ENCODE assay signal across 13 cellular contexts in the genomic region with DNA sequence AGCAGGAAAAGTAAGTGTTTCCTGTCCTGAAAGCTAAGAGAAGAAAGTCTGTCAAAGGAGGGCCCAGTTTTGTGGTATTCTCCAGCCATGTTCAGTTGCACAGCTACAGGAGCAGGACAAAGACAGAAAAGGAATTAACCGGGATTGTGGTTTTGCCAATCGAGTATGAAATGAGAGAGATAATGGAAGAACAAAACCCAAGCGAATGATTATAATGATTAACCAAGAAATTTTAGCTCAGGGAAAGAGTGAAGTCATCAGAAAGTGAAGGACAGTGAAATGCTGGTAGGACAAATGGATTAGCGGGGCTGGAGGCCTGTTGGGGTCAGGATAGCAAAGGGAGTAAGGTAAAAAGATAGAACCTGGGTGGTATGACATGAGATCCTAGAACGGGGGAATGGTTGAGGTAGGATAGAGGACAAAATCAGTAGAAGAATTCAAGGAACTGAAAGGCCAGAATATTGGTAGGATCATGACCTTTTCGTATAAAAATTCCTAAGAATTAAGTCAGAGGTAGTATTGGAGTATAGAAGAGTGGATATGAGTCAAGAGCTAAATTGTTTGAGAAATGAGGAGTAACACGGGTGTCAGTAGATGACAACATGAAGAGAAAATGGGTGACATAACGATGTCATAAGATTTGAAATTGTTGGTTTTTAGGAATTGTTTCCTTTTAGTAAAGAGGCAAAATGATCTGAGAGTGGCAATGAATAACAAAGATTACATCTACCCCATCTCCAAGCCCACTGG. TPM values are rescaled to one million over a fixed set of nuclear protein-coding genes. Genes with fewer than 3 reads are reported as not detected.
DNase-seq lines count a peak whose midpoint lies in the region; ATAC-seq and TF ChIP-seq lines count a peak whose summit lies in the region.
"Had no signal": no experiment of that assay in that cellular context is flagged by ENCODE, and none has a peak within 500 bp of the region (broad histone marks: within the 10 kb centered on the region; RNA-seq: fewer than 3 reads in every experiment).

No MANE protein-coding gene starts in this region.

- no peak overlapping the region for H3K9ac ChIP-seq in HCT116 (ENCODE audit: low read length)
- H3K9ac ChIP-seq in MM.1S (ENCODE audit: low read length), result no peak overlapping the region

- BruUV-seq in HCT116 (replicated peaks; lab: Mats Ljungman, UMichigan), result no TSS peak

- POLR2A ChIA-PET in HCT116 (lab: Charles Lee), result no interaction called here

- RAD21 ChIA-PET in HCT116 (lab: Charles Lee; ENCODE audit: low non-redundant PET in 1 of 2, low total read pairs in 2 of 2, uncharacterized antibody in 2 of 2, unreplicated experiment in 2 of 2), result no interaction called here

- H3K9me3 Mint-ChIP-seq in CD4-positive, CD25-positive, alpha-beta regulatory T cell, result no peaks in the 10 kb centered on the region
- H3K9me3 Mint-ChIP-seq in activated T-helper 2 cell treated with anti-CD3 and anti-CD28 coated beads, Interferon-gamma antibody, Interleukin-2, Interleukin-4, amounts not matched to agents 10 μg/mL and 5 μg/mL and 100 μg/mL, durations not matched to agents 14 hours and 24 hours and 36 hours, result no peaks in the 10 kb centered on the region

- H3K27me3 ChIP-seq in CD4-positive, CD25-positive, alpha-beta regulatory T cell (ENCODE audit: control insufficient read depth, insufficient read depth, low read length), result no peaks in the 10 kb centered on the region
- H3K27me3 ChIP-seq in HCT116 (ENCODE audit: insufficient read depth, low read length) (no peaks in the 10 kb centered on the region), H7 (ENCODE audit: control insufficient read depth, insufficient read depth, low read length) (no peaks in the 10 kb centered on the region), MM.1S (replicated peaks; ENCODE audit: insufficient read depth, low read length) (no peaks in the 10 kb centered on the region)

- H4K20me1 ChIP-seq in HCT116 (ENCODE audit: insufficient read depth), result no peaks in the 10 kb centered on the region
- no peaks in the 10 kb centered on the region for H4K20me1 ChIP-seq in MM.1S (ENCODE audit: insufficient read depth, low read length)

- no peak overlapping the region for H3K4me3 ChIP-seq in CD4-positive, CD25-positive, alpha-beta regulatory T cell (ENCODE audit: low read depth, low read length)
- no peak overlapping the region for H3K4me3 ChIP-seq in HCT116 (replicated peaks in 1 of 2; ENCODE audit: low read depth in 1 of 2, low read length in 2 of 2)
- no peak overlapping the region for H3K4me3 ChIP-seq in mesodermal cell (ENCODE audit: extremely low read depth, insufficient read depth, low read length, poor library complexity, severe bottlenecking)
- H3K4me3 ChIP-seq in H7 (ENCODE audit: insufficient read depth, low read depth, low read length), result no peak overlapping the region
- no peak overlapping the region for H3K4me3 ChIP-seq in MM.1S (ENCODE audit: low read length)
- H3K4me3 ChIP-seq: lung had no signal

- H3K27me3 Mint-ChIP-seq in CD4-positive, CD25-positive, alpha-beta regulatory T cell, result no peaks in the 10 kb centered on the region
- no peaks in the 10 kb centered on the region for H3K27me3 Mint-ChIP-seq in activated T-helper 2 cell treated with anti-CD3 and anti-CD28 coated beads, Interferon-gamma antibody, Interleukin-2, Interleukin-4, amounts not matched to agents 10 μg/mL and 5 μg/mL and 100 μg/mL, durations not matched to agents 14 hours and 24 hours and 36 hours (ENCODE audit: low read depth)

- H3K36me3 Mint-ChIP-seq in CD4-positive, CD25-positive, alpha-beta regulatory T cell, result peaks cover 49% of the 10 kb centered on the region
- peaks cover 83% of the 10 kb centered on the region for H3K36me3 Mint-ChIP-seq in activated T-helper 2 cell treated with anti-CD3 and anti-CD28 coated beads, Interferon-gamma antibody, Interleukin-2, Interleukin-4, amounts not matched to agents 10 μg/mL and 5 μg/mL and 100 μg/mL, durations not matched to agents 14 hours and 24 hours and 36 hours (ENCODE audit: low read depth)

- no peak for TF ChIP-seq POLR2A in HCT116 (IDR thresholded peaks at IDR 0.05; ENCODE audit: borderline replicate concordance, extremely low read depth, insufficient read depth, insufficient read length)

- no peak for ATAC-seq in CD4-positive, CD25-positive, alpha-beta regulatory T cell (ENCODE audit: low read depth in 2 of 2)
- ATAC-seq in HCT116 (no peak), GM21786 (IDR thresholded peaks at IDR 0.05; ENCODE audit: unreplicated experiment) (no peak)
- ATAC-seq: SK-N-SH treated with all-trans-retinoic acid at 6 μM for 48 hours had no signal

- H3K27ac Mint-ChIP-seq in CD4-positive, CD25-positive, alpha-beta regulatory T cell, result peak overlapping the region; percentile 63 to 92 (median 86)
- peak overlapping the region; percentile 38 for H3K27ac Mint-ChIP-seq in activated T-helper 2 cell treated with anti-CD3 and anti-CD28 coated beads, Interferon-gamma antibody, Interleukin-2, Interleukin-4, amounts not matched to agents 10 μg/mL and 5 μg/mL and 100 μg/mL, durations not matched to agents 14 hours and 24 hours and 36 hours

- H3F3A ChIP-seq in MM.1S (ENCODE audit: insufficient read depth, low read length), result peaks cover 8% of the 10 kb centered on the region; the same call in 1 of the 2 replicates

- no peak overlapping the region for H3K4me2 ChIP-seq in HCT116 (ENCODE audit: low read length)
- H3K4me2 ChIP-seq in MM.1S (ENCODE audit: low read depth, low read length), result no peak overlapping the region

- peaks cover 35 to 55% (median 42%) of the 10 kb centered on the region in 4 donors for H3K4me1 Mint-ChIP-seq in CD4-positive, CD25-positive, alpha-beta regulatory T cell
- peaks cover 21% of the 10 kb centered on the region for H3K4me1 Mint-ChIP-seq in activated T-helper 2 cell treated with anti-CD3 and anti-CD28 coated beads, Interferon-gamma antibody, Interleukin-2, Interleukin-4, amounts not matched to agents 10 μg/mL and 5 μg/mL and 100 μg/mL, durations not matched to agents 14 hours and 24 hours and 36 hours (ENCODE audit: low read depth)

- peaks cover 92% of the 10 kb centered on the region for H3K36me3 ChIP-seq in CD4-positive, CD25-positive, alpha-beta regulatory T cell (ENCODE audit: control insufficient read depth, insufficient read depth, low read length)
- H3K36me3 ChIP-seq in HCT116 (ENCODE audit: control insufficient read depth in 1 of 2, insufficient read depth in 2 of 2, low read length in 2 of 2), result peaks cover 29 to 57% of the 10 kb centered on the region in 2 experiments
- H3K36me3 ChIP-seq in mesodermal cell (ENCODE audit: control insufficient read depth, insufficient read depth, low read length), result peaks cover 73% of the 10 kb centered on the region
- peaks cover 6% of the 10 kb centered on the region for H3K36me3 ChIP-seq in H7 (replicated peaks; ENCODE audit: control insufficient read depth, insufficient read depth, low read length)
- no peaks in the 10 kb centered on the region for H3K36me3 ChIP-seq in MM.1S (replicated peaks; ENCODE audit: insufficient read depth, low read length)

- no peak overlapping the region for H2AFZ ChIP-seq in HCT116 (ENCODE audit: low read depth, low read length, poor library complexity, severe bottlenecking)
- no peak overlapping the region for H2AFZ ChIP-seq in MM.1S (ENCODE audit: low read length)

- CTCF ChIA-PET in HCT116 (lab: Charles Lee), result interaction anchor here (0.9 to 2.3 kb wide), 4 partner anchors 9 to 159 kb away, joined by 3 to 27 read pairs (median 8); partner anchors contain the start of gene PCDHGA10

- H3K9me2 ChIP-seq in HCT116 (ENCODE audit: insufficient read depth) (no peaks in the 10 kb centered on the region), MM.1S (replicated peaks; ENCODE audit: insufficient read depth, low read length) (no peaks in the 10 kb centered on the region)

- H3K4me1 ChIP-seq in CD4-positive, CD25-positive, alpha-beta regulatory T cell (ENCODE audit: control insufficient read depth, insufficient read depth, low read length, poor library complexity, severe bottlenecking), result peaks cover 9% of the 10 kb centered on the region
- peaks cover 0 to 7% of the 10 kb centered on the region in 2 experiments; a peak in 1 of 4 replicates for H3K4me1 ChIP-seq in HCT116 (ENCODE audit: control insufficient read depth in 1 of 2, insufficient read depth in 2 of 2, low read length in 2 of 2)
- H3K4me1 ChIP-seq in mesodermal cell (ENCODE audit: control insufficient read depth, insufficient read depth, low read length, poor library complexity, severe bottlenecking), result peaks cover 3% of the 10 kb centered on the region
- no peaks in the 10 kb centered on the region; the same call in 1 of the 2 replicates for H3K4me1 ChIP-seq in MM.1S (ENCODE audit: low read length)

- TF ChIP-seq CTCF in HCT116 (IDR thresholded peaks at IDR 0.05 in 2 of 3, conservative IDR thresholded peaks at IDR 0.05 in 1 of 3; ENCODE audit: borderline replicate concordance in 1 of 3, insufficient read depth in 1 of 3, low read depth in 2 of 3, low read length in 2 of 3) (no peak), MM.1S (IDR thresholded peaks at IDR 0.05; ENCODE audit: low read length) (no peak)

- peak overlapping the region; percentile 80 for H3K27ac ChIP-seq in CD4-positive, CD25-positive, alpha-beta regulatory T cell (ENCODE audit: insufficient read depth, low read length, poor library complexity, severe bottlenecking)
- H3K27ac ChIP-seq in HCT116 (ENCODE audit: low read depth, low read length) (peak overlapping the region; percentile 76; the same call in 1 of the 2 replicates), mesodermal cell (ENCODE audit: low read depth, low read length, severe bottlenecking) (peak overlapping the region; percentile 32), MM.1S (ENCODE audit: low read length) (no peak overlapping the region)

- peaks cover 24% of the 10 kb centered on the region for H3K79me2 ChIP-seq in HCT116 (ENCODE audit: insufficient read depth, low read length)
- peaks cover 17% of the 10 kb centered on the region for H3K79me2 ChIP-seq in MM.1S (ENCODE audit: low read length)

- no peak for TF ChIP-seq RAD21 in HCT116 (IDR thresholded peaks at IDR 0.05; ENCODE audit: low read depth)

- 88 to 92% methylated on average over 6 to 7 of the region's 8 CpGs for WGBS in mesodermal cell (ENCODE audit: insufficient coverage in 2 of 2), 2 experiments

- peak overlapping the region in 1 of 4 donors; percentile 17 for H3K4me3 Mint-ChIP-seq in CD4-positive, CD25-positive, alpha-beta regulatory T cell
- no peak overlapping the region for H3K4me3 Mint-ChIP-seq in activated T-helper 2 cell treated with anti-CD3 and anti-CD28 coated beads, Interferon-gamma antibody, Interleukin-2, Interleukin-4, amounts not matched to agents 10 μg/mL and 5 μg/mL and 100 μg/mL, durations not matched to agents 14 hours and 24 hours and 36 hours (ENCODE audit: low read depth)

- no peaks in the 10 kb centered on the region for H3K9me3 ChIP-seq in CD4-positive, CD25-positive, alpha-beta regulatory T cell (ENCODE audit: control insufficient read depth in 2 of 2, low read length in 2 of 2)
- H3K9me3 ChIP-seq in HCT116 (ENCODE audit: control insufficient read depth in 1 of 2, insufficient read depth in 1 of 2, low read depth in 1 of 2, low read length in 2 of 2) (no peaks in the 10 kb centered on the region), mesodermal cell (ENCODE audit: control insufficient read depth, low read length) (peaks cover 3% of the 10 kb centered on the region), MM.1S (replicated peaks; ENCODE audit: insufficient read depth, low read length) (no peaks in the 10 kb centered on the region)

- intact Hi-C loops in HCT116 (cut with micrococcal nuclease), result loop anchor here (10.0 kb wide), 2 partner anchors 481 to 711 kb away; partner anchors contain the start of gene PCDHA10
- intact Hi-C loops in activated T-helper 2 cell treated with anti-CD3 and anti-CD28 coated beads, Interferon-gamma antibody, Interleukin-2, Interleukin-4, amounts not matched to agents 10 μg/mL and 5 μg/mL and 100 μg/mL, durations not matched to agents 14 hours and 24 hours and 36 hours (cut with micrococcal nuclease), result loop anchor here (2.0 kb wide), 2 partner anchors 145 to 245 kb away; partner anchors contain the start of genes PCDHGA11 and TAF7

- no peak for DNase-seq in CD4-positive, CD25-positive, alpha-beta regulatory T cell
- DNase-seq in HCT116 (ENCODE audit: low read depth, low spot score) (no peak), H7 (no peak), NCI-H748 (lab: John Stamatoyannopoulos, UW; ENCODE audit: unreplicated experiment) (no peak), MM.1S (no peak)
- DNase-seq in activated T-helper 2 cell treated with anti-CD3 and anti-CD28 coated beads, Interferon-gamma antibody, Interleukin-2, Interleukin-4, amounts not matched to agents 10 μg/mL and 5 μg/mL and 100 μg/mL, durations not matched to agents 14 hours and 24 hours and 36 hours (ENCODE audit: low spot score), result no peak
- DNase-seq: erythroblast, hypothalamus, NCI-H2081 treated with DMSO at 0.1 percent for 48 hours had no signal

RNA-seq across cellular contexts. Expression of gene DIAPH1, which starts 52.8 kb away (rescaled TPM):
- 287 TPM for total RNA-seq in CD4-positive, CD25-positive, alpha-beta regulatory T cell
- 100 to 1,000 TPM in 1 of 4 donors, 10 to 100 TPM in 3; 86.1 to 105 (median 90.7) TPM for polyA plus RNA-seq in CD4-positive, CD25-positive, alpha-beta regulatory T cell
- 142 TPM for total RNA-seq in HCT116 (2021; ENCODE audit: unreplicated experiment)
- 98.0 and 103 TPM in 2 replicates for polyA plus RNA-seq in HCT116 (2012)
- 228 and 234 TPM in 2 replicates for total RNA-seq in activated T-helper 2 cell treated with anti-CD3 and anti-CD28 coated beads, Interferon-gamma antibody, Interleukin-2, Interleukin-4, amounts not matched to agents 10 μg/mL and 5 μg/mL and 100 μg/mL, durations not matched to agents 14 hours and 24 hours and 36 hours
- 49.3 TPM for polyA plus RNA-seq in mesodermal cell (2013, experiment 1 of 2)
- polyA plus RNA-seq in mesodermal cell (2013, experiment 2 of 2), result 45.8 TPM
- total RNA-seq in H7 (2014; rRNA removed; shearing (Covaris generic)), result 31.2 and 37.5 TPM in 2 replicates
